19 cellular contexts compared by ENCODE assay signal in the genomic region with DNA sequence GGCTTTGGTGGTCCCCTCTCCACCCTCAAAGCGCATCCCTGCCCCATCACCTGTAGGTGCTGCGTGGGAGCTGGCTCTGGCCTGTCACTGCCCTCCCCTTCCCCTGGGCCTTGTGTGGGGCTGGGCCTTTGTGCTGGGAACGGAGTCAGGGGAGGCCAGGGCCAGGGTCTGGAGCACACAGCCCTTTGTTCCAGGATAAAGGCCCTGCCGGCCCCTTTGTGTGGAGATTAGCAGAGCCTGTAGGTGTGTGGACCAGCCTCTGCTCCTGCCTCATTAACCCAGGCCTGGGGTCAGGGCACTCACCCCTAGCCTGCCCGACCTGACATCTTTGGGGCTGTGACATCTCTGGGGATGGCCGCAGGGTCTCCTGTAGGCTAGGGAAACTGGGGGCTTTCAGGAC. TPM values are rescaled to one million over a fixed set of nuclear protein-coding genes. Genes with fewer than 3 reads are reported as not detected.
"Had no signal": no experiment of that assay in that cellular context is flagged by ENCODE, and none has a peak within 500 bp of the region (broad histone marks: within the 10 kb centered on the region; RNA-seq: fewer than 3 reads in every experiment).

No MANE protein-coding gene starts in this region.

- DNase-seq: activated CD4-positive, alpha-beta memory T cell treated with anti-CD3 and anti-CD28 coated beads, Interleukin-2, amount 10 ng/mL, durations not matched to agents 7 days and 5 days; activated CD4-positive, alpha-beta T cell treated with anti-CD3 and anti-CD28 coated beads for 36 hours; activated CD8-positive, alpha-beta memory T cell treated with anti-CD3 and anti-CD28 coated beads, Interleukin-2, amount 50 U/mL, for 4 hours; activated gamma-delta T cell; activated naive CD8-positive, alpha-beta T cell treated with anti-CD3 and anti-CD28 coated beads for 36 hours; activated T-cell treated with anti-CD3 and anti-CD28 coated beads, Interleukin-2, amount 50 U/mL, for 72 hours; anterior cingulate cortex; erythroblast; gastrocnemius medialis; natural killer cell; sigmoid colon; spleen; stomach; T1000; testis had no signal

- H3K9me3 Mint-ChIP-seq: activated CD4-positive, alpha-beta memory T cell treated with anti-CD3 and anti-CD28 coated beads, Interleukin-2, amount 10 ng/mL, durations not matched to agents 7 days and 5 days; activated naive CD8-positive, alpha-beta T cell treated with anti-CD3 and anti-CD28 coated beads for 36 hours; activated T-cell treated with anti-CD3 and anti-CD28 coated beads, Interleukin-2, amount 50 U/mL, for 72 hours; natural killer cell had no signal

- H3K4me1 Mint-ChIP-seq: natural killer cell had no signal

- ATAC-seq: activated CD4-positive, alpha-beta T cell treated with anti-CD3 and anti-CD28 coated beads for 36 hours; activated T-cell treated with anti-CD3 and anti-CD28 coated beads, Interleukin-2, amount 50 U/mL, for 72 hours; gastrocnemius medialis; heart left ventricle; mucosa of descending colon; natural killer cell had no signal

- H3K4me3 Mint-ChIP-seq: activated CD4-positive, alpha-beta memory T cell treated with anti-CD3 and anti-CD28 coated beads, Interleukin-2, amount 10 ng/mL, durations not matched to agents 7 days and 5 days; activated CD4-positive, alpha-beta T cell treated with anti-CD3 and anti-CD28 coated beads for 36 hours; activated naive CD8-positive, alpha-beta T cell treated with anti-CD3 and anti-CD28 coated beads for 36 hours; natural killer cell had no signal

- H3K36me3 ChIP-seq: gastrocnemius medialis, spleen had no signal

- H3K27ac ChIP-seq: gastrocnemius medialis, testis, VCaP had no signal

- H3K27me3 ChIP-seq: sigmoid colon, testis had no signal

- H3K36me3 Mint-ChIP-seq: activated naive CD8-positive, alpha-beta T cell treated with anti-CD3 and anti-CD28 coated beads for 36 hours; natural killer cell had no signal

- H3K4me3 ChIP-seq: gastrocnemius medialis, lung, mucosa of descending colon, spleen, testis had no signal

- H3K27ac Mint-ChIP-seq: activated CD4-positive, alpha-beta memory T cell treated with anti-CD3 and anti-CD28 coated beads, Interleukin-2, amount 10 ng/mL, durations not matched to agents 7 days and 5 days; activated CD4-positive, alpha-beta T cell treated with anti-CD3 and anti-CD28 coated beads for 36 hours; activated naive CD8-positive, alpha-beta T cell treated with anti-CD3 and anti-CD28 coated beads for 36 hours; activated T-cell treated with anti-CD3 and anti-CD28 coated beads, Interleukin-2, amount 50 U/mL, for 72 hours; natural killer cell had no signal

- H3K9me3 ChIP-seq: gastrocnemius medialis, heart left ventricle, mucosa of descending colon, sigmoid colon, spleen, stomach, testis had no signal

RNA-seq across cellular contexts. Expression of a gene that starts 8.9 kb away (rescaled TPM):
- total RNA-seq: activated CD4-positive, alpha-beta T cell treated with anti-CD3 and anti-CD28 coated beads for 36 hours; natural killer cell had no signal
